ENCODE assay signal across 1 cellular context in the genomic region with DNA sequence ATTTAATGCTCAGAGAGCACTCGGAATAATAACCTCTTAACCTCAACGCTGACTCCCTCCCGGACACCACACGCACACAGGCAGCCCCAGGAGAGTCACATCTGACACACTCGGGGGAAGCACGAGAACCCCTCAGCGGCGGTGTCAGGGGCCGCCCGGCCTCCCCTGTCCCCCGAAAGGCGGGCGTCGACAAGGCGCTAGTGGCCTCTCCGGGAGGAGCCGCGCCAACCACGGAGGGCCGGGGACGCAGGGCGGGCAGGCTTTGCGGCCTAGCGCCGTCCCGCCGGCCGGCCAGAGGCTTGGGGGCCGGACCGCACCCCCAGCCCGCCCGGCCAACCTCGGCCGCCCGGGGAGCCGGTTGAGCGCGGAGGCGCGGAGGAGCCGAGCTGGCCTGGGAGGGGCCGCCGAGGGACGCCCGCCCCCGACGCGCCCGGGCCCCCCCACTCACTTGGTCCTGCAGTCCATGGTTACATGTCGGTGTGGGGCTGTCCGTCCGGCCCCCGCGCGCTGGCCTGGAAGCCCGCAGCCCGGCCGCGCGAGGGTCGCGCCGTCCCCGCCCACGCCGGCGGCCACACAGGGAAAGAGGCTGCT.
TF ChIP-seq lines count a peak whose summit lies in the region.

No MANE protein-coding gene starts in this region.

TF ChIP-seq in HepG2, 621 proteins besides CTCF, POLR2A, EP300 and RAD21 (continued from another document):
- no peak for TF ChIP-seq ZHX2 (IDR thresholded peaks at IDR 0.05; ENCODE audit: low read depth)
- peak; percentile 69; the same call in 1 of the 2 replicates for TF ChIP-seq ZHX2 (CRISPR knock-in tag; IDR thresholded peaks at IDR 0.05; ENCODE audit: borderline replicate concordance)
- no peak for TF ChIP-seq ZNF883 (CRISPR knock-in tag; IDR thresholded peaks at IDR 0.05; ENCODE audit: not compliant biosample characterization)
- TF ChIP-seq MAF1 (CRISPR knock-in tag; IDR thresholded peaks at IDR 0.05; ENCODE audit: borderline replicate concordance): no peak
- no peak for TF ChIP-seq SRF (IDR thresholded peaks at IDR 0.05; ENCODE audit: low read depth, low read length)
- TF ChIP-seq, protein P1, sequence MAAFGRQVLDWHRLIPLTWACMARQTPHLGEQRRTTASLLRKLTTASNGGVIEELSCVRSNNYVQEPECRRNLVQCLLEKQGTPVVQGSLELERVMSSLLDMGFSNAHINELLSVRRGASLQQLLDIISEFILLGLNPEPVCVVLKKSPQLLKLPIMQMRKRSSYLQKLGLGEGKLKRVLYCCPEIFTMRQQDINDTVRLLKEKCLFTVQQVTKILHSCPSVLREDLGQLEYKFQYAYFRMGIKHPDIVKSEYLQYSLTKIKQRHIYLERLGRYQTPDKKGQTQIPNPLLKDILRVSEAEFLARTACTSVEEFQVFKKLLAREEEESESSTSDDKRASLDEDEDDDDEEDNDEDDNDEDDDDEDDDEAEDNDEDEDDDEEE (CRISPR knock-in tag; IDR thresholded peaks at IDR 0.05): peak; percentile 73; the same call in 1 of the 2 replicates
TF ChIP-seq in HepG2: peak in this region for 57.
